In genomic region chr1:27503961-27504587, GRCh38 we compare ENCODE assay signal across 10 cellular contexts. TPM values are rescaled to one million over a fixed set of nuclear protein-coding genes. Genes with fewer than 3 reads are reported as not detected.
DNase-seq lines count a peak whose midpoint lies in the region; ATAC-seq, FAIRE-seq and TF ChIP-seq lines count a peak whose summit lies in the region.
"Had no signal": no experiment of that assay in that cellular context is flagged by ENCODE, and none has a peak within 500 bp of the region (broad histone marks: within the 10 kb centered on the region; RNA-seq: fewer than 3 reads in every experiment).

No MANE protein-coding gene starts in this region.

- no peaks in the 10 kb centered on the region for H3K9me3 ChIP-seq in pancreas
- no peaks in the 10 kb centered on the region for H3K9me3 ChIP-seq in aorta (ENCODE audit: control insufficient read depth, low read length)

- H3K27ac ChIP-seq in pancreas, result peak overlapping the region; percentile 17 to 66 (median 56)
- peak overlapping the region; percentile 46 to 94 for H3K27ac ChIP-seq in aorta (ENCODE audit: low read depth in 1 of 2, low read length in 2 of 2)

- H3K36me3 ChIP-seq in pancreas, result no peaks in the 10 kb centered on the region
- no peaks in the 10 kb centered on the region for H3K36me3 ChIP-seq in aorta (ENCODE audit: control insufficient read depth in 1 of 2, insufficient read depth in 2 of 2, low read length in 1 of 2)

- peaks cover 11% of the 10 kb centered on the region for H3K27me3 Mint-ChIP-seq in activated naive CD4-positive, alpha-beta T cell treated with anti-CD3 and anti-CD28 coated beads, Interleukin-2, amount 10 ng/mL, durations not matched to agents 7 days and 5 days

- H3K27me3 ChIP-seq in pancreas, result no peaks in the 10 kb centered on the region
- H3K27me3 ChIP-seq in aorta (ENCODE audit: control insufficient read depth in 1 of 2, insufficient read depth in 2 of 2, low read length in 1 of 2), result no peaks in the 10 kb centered on the region

- H3K4me1 ChIP-seq in pancreas (peaks cover 0 to 2% (median 0%) of the 10 kb centered on the region in 3 donors), aorta (ENCODE audit: control insufficient read depth in 1 of 2, insufficient read depth in 2 of 2, low read length in 2 of 2) (no peaks in the 10 kb centered on the region)

- no peaks in the 10 kb centered on the region for H3K36me3 Mint-ChIP-seq in activated naive CD4-positive, alpha-beta T cell treated with anti-CD3 and anti-CD28 coated beads, Interleukin-2, amount 10 ng/mL, durations not matched to agents 7 days and 5 days

- no peak for TF ChIP-seq CTCF in pancreas (IDR thresholded peaks at IDR 0.05)

- ATAC-seq in Right ventricle myocardium superior (ENCODE audit: poor library complexity) (peak; percentile 20), pancreas (peak in 3 of 4 donors; percentile 6 to 19 (median 15)), aorta (ENCODE audit: low FRiP score) (peak; percentile 52), HG02759 (IDR thresholded peaks at IDR 0.05; ENCODE audit: unreplicated experiment) (no peak)
- ATAC-seq: effector memory CD8-positive, alpha-beta T cell had no signal

- peak; percentile 12 for DNase-seq in activated naive CD4-positive, alpha-beta T cell treated with anti-CD3 and anti-CD28 coated beads, Interleukin-2, amount 10 ng/mL, durations not matched to agents 7 days and 5 days
- no peak for DNase-seq in activated naive CD4-positive, alpha-beta T cell treated with Interleukin-2 at 50 U/mL for 16 hours
- DNase-seq in Right ventricle myocardium superior, result no peak
- DNase-seq in pancreas, result no peak
- no peak for DNase-seq in aorta
- no peak for DNase-seq in RCC 7860 (ENCODE audit: low spot score)
- no peak for DNase-seq in G401 (ENCODE audit: low spot score)
- DNase-seq: activated CD8-positive, alpha-beta memory T cell treated with anti-CD3 and anti-CD28 coated beads for 24 hours; effector memory CD8-positive, alpha-beta T cell had no signal

- WGBS in pancreas, 2 donors, result 55 to 58% methylated on average over 10 to 12 of the region's 12 CpGs
- WGBS in aorta, 2 donors, result 8% methylated on average over 12 of the region's 12 CpGs

- FAIRE-seq in pancreas (lab: Jason Lieb, UNC) (no peak), RCC 7860 (lab: Jason Lieb, UNC) (no peak)

- no peak overlapping the region for H3K4me3 ChIP-seq in pancreas
- H3K4me3 ChIP-seq in aorta (ENCODE audit: low read length in 2 of 2), result no peak overlapping the region

- H3K9me3 Mint-ChIP-seq in activated naive CD4-positive, alpha-beta T cell treated with anti-CD3 and anti-CD28 coated beads, Interleukin-2, amount 10 ng/mL, durations not matched to agents 7 days and 5 days, result no peaks in the 10 kb centered on the region
- H3K9me3 Mint-ChIP-seq: effector memory CD8-positive, alpha-beta T cell had no signal

- in situ Hi-C loops in G401 (cut with HindIII; ENCODE audit: low sequenced_read_pairs), result no loop called here

- CTCF ChIA-PET in activated naive CD4-positive, alpha-beta T cell treated with anti-CD3 and anti-CD28 coated beads, Interleukin-2, amount 10 ng/mL, durations not matched to agents 7 days and 5 days (lab: Charles Lee), result no interaction called here

- no peak overlapping the region for H3K27ac Mint-ChIP-seq in activated naive CD4-positive, alpha-beta T cell treated with anti-CD3 and anti-CD28 coated beads, Interleukin-2, amount 10 ng/mL, durations not matched to agents 7 days and 5 days

- H3K4me3 Mint-ChIP-seq in activated naive CD4-positive, alpha-beta T cell treated with anti-CD3 and anti-CD28 coated beads, Interleukin-2, amount 10 ng/mL, durations not matched to agents 7 days and 5 days, result no peak overlapping the region
- H3K4me3 Mint-ChIP-seq: effector memory CD8-positive, alpha-beta T cell had no signal

- intact Hi-C loops in Right ventricle myocardium superior (cut with DNase I) (no loop called here), pancreas (cut with DNase I) (no loop called here), aorta (cut with DNase I) (no loop called here)

- H3K4me1 Mint-ChIP-seq in activated naive CD4-positive, alpha-beta T cell treated with anti-CD3 and anti-CD28 coated beads, Interleukin-2, amount 10 ng/mL, durations not matched to agents 7 days and 5 days, result no peaks in the 10 kb centered on the region

RNA-seq across cellular contexts. Expression of gene WASF2, which starts 14.1 kb away (rescaled TPM):
- 49.3 TPM for total RNA-seq in Right ventricle myocardium superior
- total RNA-seq in pancreas, result 10 to 100 TPM; 42.2 to 83.2 (median 54.5) TPM
- polyA plus RNA-seq in pancreas, result 10 to 100 TPM; 13.5 to 16.1 TPM
- 100 to 1,000 TPM; 155 to 164 TPM for total RNA-seq in aorta
- 10 to 100 TPM; 27.2 to 47.4 TPM for polyA plus RNA-seq in aorta
- 10.4 and 14.2 TPM in 2 replicates for total RNA-seq in G401 (2014; rRNA removed; shearing (Covaris generic))
